Comparison of ENCODE assay signal across 1 cellular context in the genomic region with DNA sequence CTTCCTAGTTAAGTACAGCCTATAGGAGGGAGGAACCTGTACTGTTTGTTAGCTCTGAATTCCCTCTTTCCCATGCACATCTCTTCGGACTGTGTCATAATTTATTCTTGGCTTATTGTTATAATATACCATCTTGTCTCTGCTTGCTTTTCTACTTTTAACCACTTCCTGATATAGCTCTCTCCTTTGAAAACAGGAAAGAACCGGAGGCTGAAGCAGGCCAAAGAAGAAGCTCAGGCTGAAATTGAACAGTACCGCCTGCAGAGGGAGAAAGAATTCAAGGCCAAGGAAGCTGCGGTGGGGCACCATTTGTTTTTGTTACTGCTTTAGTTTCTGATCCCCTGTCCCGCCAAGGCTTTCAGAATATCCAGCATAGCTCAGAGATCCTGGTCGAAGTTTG.
TF ChIP-seq lines count a peak whose summit lies in the region.

No MANE protein-coding gene starts in this region.

TF ChIP-seq in GM12878, 131 proteins besides CTCF, POLR2A, EP300 and RAD21 (continued from another document):
- TF ChIP-seq ZNF687 (IDR thresholded peaks at IDR 0.05): 0 out of 2 replicates have a peak, but pooled peaks have one; percentile 23
- TF ChIP-seq RUNX3 (IDR thresholded peaks at IDR 0.05; ENCODE audit: low read length): peak; percentile 58; the same call in 1 of the 2 replicates
- no peak for TF ChIP-seq RAD51 (IDR thresholded peaks at IDR 0.05)
- no peak for TF ChIP-seq DPF2 (IDR thresholded peaks at IDR 0.05)
- no peak for TF ChIP-seq NR2C1 (IDR thresholded peaks at IDR 0.05)
- TF ChIP-seq SREBF2 (IDR thresholded peaks at IDR 0.05; ENCODE audit: low read length): no peak
- TF ChIP-seq STAT1 (conservative IDR thresholded peaks at IDR 0.05): no peak
- TF ChIP-seq NR2F1 (conservative IDR thresholded peaks at IDR 0.05): no peak
- TF ChIP-seq SMC3 (IDR thresholded peaks at IDR 0.05; ENCODE audit: borderline replicate concordance, low read length): peak; percentile 63; the same call in 1 of the 2 replicates
- no peak for TF ChIP-seq ASH2L (IDR thresholded peaks at IDR 0.05; ENCODE audit: borderline replicate concordance, low read depth)
- TF ChIP-seq, protein P1, sequence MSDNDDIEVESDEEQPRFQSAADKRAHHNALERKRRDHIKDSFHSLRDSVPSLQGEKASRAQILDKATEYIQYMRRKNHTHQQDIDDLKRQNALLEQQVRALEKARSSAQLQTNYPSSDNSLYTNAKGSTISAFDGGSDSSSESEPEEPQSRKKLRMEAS (IDR thresholded peaks at IDR 0.05; ENCODE audit: low read depth, low read length): no peak
- no peak for TF ChIP-seq MYB (IDR thresholded peaks at IDR 0.05; ENCODE audit: borderline replicate concordance, low read depth, low read length)
- TF ChIP-seq SMAD1 (IDR thresholded peaks at IDR 0.05; ENCODE audit: low read depth, partially characterized antibody): no peak
- TF ChIP-seq GATAD2B (conservative IDR thresholded peaks at IDR 0.05; ENCODE audit: low read depth): no peak
- no peak for TF ChIP-seq ZNF274 (IDR thresholded peaks at IDR 0.05; ENCODE audit: insufficient read depth, insufficient read length)
- TF ChIP-seq BHLHE40 (IDR thresholded peaks at IDR 0.05; ENCODE audit: borderline replicate concordance in 1 of 2, low read depth in 2 of 2, low read length in 1 of 2): no peak
- TF ChIP-seq YY1 (IDR thresholded peaks at IDR 0.05; ENCODE audit: low read depth, low read length): peak; percentile 58; the same call in 1 of the 2 replicates
- TF ChIP-seq CBX5 (IDR thresholded peaks at IDR 0.05; ENCODE audit: low read depth): no peak
- no peak for TF ChIP-seq IKZF2 (IDR thresholded peaks at IDR 0.05)
- TF ChIP-seq MXI1 (IDR thresholded peaks at IDR 0.05; ENCODE audit: low read depth, low read length): 0 out of 2 replicates have a peak, but pooled peaks have one; percentile 41
- TF ChIP-seq CBX3 (IDR thresholded peaks at IDR 0.05; ENCODE audit: borderline replicate concordance, low read depth): no peak
- TF ChIP-seq JUND (IDR thresholded peaks at IDR 0.05; ENCODE audit: low read depth, low read length): no peak
- TF ChIP-seq, protein P2, sequence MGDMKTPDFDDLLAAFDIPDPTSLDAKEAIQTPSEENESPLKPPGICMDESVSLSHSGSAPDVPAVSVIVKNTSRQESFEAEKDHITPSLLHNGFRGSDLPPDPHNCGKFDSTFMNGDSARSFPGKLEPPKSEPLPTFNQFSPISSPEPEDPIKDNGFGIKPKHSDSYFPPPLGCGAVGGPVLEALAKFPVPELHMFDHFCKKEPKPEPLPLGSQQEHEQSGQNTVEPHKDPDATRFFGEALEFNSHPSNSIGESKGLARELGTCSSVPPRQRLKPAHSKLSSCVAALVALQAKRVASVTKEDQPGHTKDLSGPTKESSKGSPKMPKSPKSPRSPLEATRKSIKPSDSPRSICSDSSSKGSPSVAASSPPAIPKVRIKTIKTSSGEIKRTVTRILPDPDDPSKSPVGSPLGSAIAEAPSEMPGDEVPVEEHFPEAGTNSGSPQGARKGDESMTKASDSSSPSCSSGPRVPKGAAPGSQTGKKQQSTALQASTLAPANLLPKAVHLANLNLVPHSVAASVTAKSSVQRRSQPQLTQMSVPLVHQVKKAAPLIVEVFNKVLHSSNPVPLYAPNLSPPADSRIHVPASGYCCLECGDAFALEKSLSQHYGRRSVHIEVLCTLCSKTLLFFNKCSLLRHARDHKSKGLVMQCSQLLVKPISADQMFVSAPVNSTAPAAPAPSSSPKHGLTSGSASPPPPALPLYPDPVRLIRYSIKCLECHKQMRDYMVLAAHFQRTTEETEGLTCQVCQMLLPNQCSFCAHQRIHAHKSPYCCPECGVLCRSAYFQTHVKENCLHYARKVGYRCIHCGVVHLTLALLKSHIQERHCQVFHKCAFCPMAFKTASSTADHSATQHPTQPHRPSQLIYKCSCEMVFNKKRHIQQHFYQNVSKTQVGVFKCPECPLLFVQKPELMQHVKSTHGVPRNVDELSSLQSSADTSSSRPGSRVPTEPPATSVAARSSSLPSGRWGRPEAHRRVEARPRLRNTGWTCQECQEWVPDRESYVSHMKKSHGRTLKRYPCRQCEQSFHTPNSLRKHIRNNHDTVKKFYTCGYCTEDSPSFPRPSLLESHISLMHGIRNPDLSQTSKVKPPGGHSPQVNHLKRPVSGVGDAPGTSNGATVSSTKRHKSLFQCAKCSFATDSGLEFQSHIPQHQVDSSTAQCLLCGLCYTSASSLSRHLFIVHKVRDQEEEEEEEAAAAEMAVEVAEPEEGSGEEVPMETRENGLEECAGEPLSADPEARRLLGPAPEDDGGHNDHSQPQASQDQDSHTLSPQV (IDR thresholded peaks at IDR 0.05): no peak
- TF ChIP-seq CREM (IDR thresholded peaks at IDR 0.05; ENCODE audit: low read depth): no peak
- TF ChIP-seq RELB (IDR thresholded peaks at IDR 0.05; ENCODE audit: low read depth): peak; percentile 35; the same call in 1 of the 2 replicates
- no peak for TF ChIP-seq TARDBP (IDR thresholded peaks at IDR 0.05; ENCODE audit: borderline replicate concordance)
- TF ChIP-seq ZSCAN29 (IDR thresholded peaks at IDR 0.05): no peak
- peak; percentile 20; the same call in 1 of the 2 replicates for TF ChIP-seq SPI1 (IDR thresholded peaks at IDR 0.05; ENCODE audit: borderline replicate concordance, insufficient read depth, low read depth, low read length)
- TF ChIP-seq ZNF622 (IDR thresholded peaks at IDR 0.05): no peak
- no peak for TF ChIP-seq HCFC1 (IDR thresholded peaks at IDR 0.05; ENCODE audit: low read length)
